Comparison of ENCODE assay signal across 18 cellular contexts in genomic region chr17:15744885-15745284, GRCh38. TPM values are rescaled to one million over a fixed set of nuclear protein-coding genes. Genes with fewer than 3 reads are reported as not detected.
DNase-seq lines count a peak whose midpoint lies in the region; ATAC-seq and TF ChIP-seq lines count a peak whose summit lies in the region.
"Had no signal": no experiment of that assay in that cellular context is flagged by ENCODE, and none has a peak within 500 bp of the region (broad histone marks: within the 10 kb centered on the region; RNA-seq: fewer than 3 reads in every experiment).

No MANE protein-coding gene starts in this region.

- no peaks in the 10 kb centered on the region for H3K36me3 Mint-ChIP-seq in chondrocyte (ENCODE audit: low read depth)
- H3K36me3 Mint-ChIP-seq in naive thymus-derived CD8-positive, alpha-beta T cell, result no peaks in the 10 kb centered on the region
- H3K36me3 Mint-ChIP-seq: CD8-positive, alpha-beta T cell; type B pancreatic cell had no signal

- H3K4me3 Mint-ChIP-seq in chondrocyte (ENCODE audit: unreplicated experiment), result no peak overlapping the region
- H3K4me3 Mint-ChIP-seq in naive thymus-derived CD8-positive, alpha-beta T cell, result no peak overlapping the region
- H3K4me3 Mint-ChIP-seq: CD8-positive, alpha-beta T cell; HFFc6; neural crest cell; type B pancreatic cell had no signal

- H3K27ac Mint-ChIP-seq in chondrocyte (ENCODE audit: unreplicated experiment), result peak overlapping the region; percentile 12
- H3K27ac Mint-ChIP-seq in naive thymus-derived CD8-positive, alpha-beta T cell, result no peak overlapping the region
- H3K27ac Mint-ChIP-seq: CD8-positive, alpha-beta T cell; HFFc6; type B pancreatic cell had no signal

- peaks cover 7% of the 10 kb centered on the region for H3K9me3 Mint-ChIP-seq in chondrocyte (ENCODE audit: low read depth)
- H3K9me3 Mint-ChIP-seq in naive thymus-derived CD8-positive, alpha-beta T cell, result no peaks in the 10 kb centered on the region
- H3K9me3 Mint-ChIP-seq: CD8-positive, alpha-beta T cell; HFFc6; type B pancreatic cell had no signal

- TF ChIP-seq CTCF in chondrocyte (IDR thresholded peaks at IDR 0.05), result no peak

- peaks cover 15% of the 10 kb centered on the region for H3K4me1 Mint-ChIP-seq in chondrocyte (ENCODE audit: low read depth)
- H3K4me1 Mint-ChIP-seq in naive thymus-derived CD8-positive, alpha-beta T cell, result peaks cover 0 to 2% (median 0%) of the 10 kb centered on the region in 4 donors
- H3K4me1 Mint-ChIP-seq: neural crest cell had no signal

- POLR2A ChIA-PET in naive thymus-derived CD8-positive, alpha-beta T cell (lab: Charles Lee), result no interaction called here

- ATAC-seq in naive thymus-derived CD8-positive, alpha-beta T cell, result no peak
- ATAC-seq: CD8-positive, alpha-beta T cell; PC-3; right lobe of liver had no signal

- no peaks in the 10 kb centered on the region for H3K27me3 Mint-ChIP-seq in chondrocyte (ENCODE audit: low read depth)
- H3K27me3 Mint-ChIP-seq in naive thymus-derived CD8-positive, alpha-beta T cell, result peaks cover 3 to 16% (median 4%) of the 10 kb centered on the region in 5 donors
- H3K27me3 Mint-ChIP-seq: type B pancreatic cell had no signal

- DNase-seq in DMS53 (lab: John Stamatoyannopoulos, UW) (peak; percentile 51), DMS53 treated with DMSO at 0.1 percent for 48 hours (lab: John Stamatoyannopoulos, UW; ENCODE audit: unreplicated experiment) (no peak), NCI-H1436 (lab: John Stamatoyannopoulos, UW) (peak; percentile 65), chondrocyte (ENCODE audit: low spot score) (no peak), renal cortical epithelial cell (ENCODE audit: low read depth) (peak; percentile 33), NCI-H82 treated with DMSO at 0.1 percent for 48 hours (lab: John Stamatoyannopoulos, UW; ENCODE audit: unreplicated experiment) (no peak), NCI-H510A (lab: John Stamatoyannopoulos, UW) (no peak)
- DNase-seq in naive thymus-derived CD8-positive, alpha-beta T cell, result no peak
- DNase-seq: CD8-positive, alpha-beta T cell; HFFc6; Kasumi-1; NCI-H2171; PC-3; stimulated activated CD4-positive, alpha-beta T cell treated with anti-CD3 and anti-CD28 coated beads, Interleukin-2, amount 100 ng/mL, for 48 hours had no signal

RNA-seq across cellular contexts. Expression of gene TBC1D26, which starts 12.8 kb away (rescaled TPM):
- 0.28 to 1.1 TPM in 2 of 3 replicates, not detected in the other for total RNA-seq in chondrocyte
- total RNA-seq in renal cortical epithelial cell, result not detected in 2 replicates
- 1 to 10 TPM in 1 of 2 experiments, not detected in 1; 1.0 TPM for total RNA-seq in naive thymus-derived CD8-positive, alpha-beta T cell
- polyA plus RNA-seq in naive thymus-derived CD8-positive, alpha-beta T cell, result not detected
- total RNA-seq: HFFc6, lung microvascular endothelial cell, PC-3, right lobe of liver had no signal

RNA-seq across cellular contexts. Expression of gene ZNF286A, which starts 45.3 kb away (rescaled TPM):
- total RNA-seq in chondrocyte, result 33.6 to 38.2 TPM (median 35.0 TPM) in 3 replicates
- total RNA-seq in renal cortical epithelial cell, result 50.3 and 67.9 TPM in 2 replicates
- 10 to 100 TPM; 27.5 to 32.3 TPM for total RNA-seq in naive thymus-derived CD8-positive, alpha-beta T cell
- 10 to 100 TPM; 13.8 to 22.0 (median 16.8) TPM for polyA plus RNA-seq in naive thymus-derived CD8-positive, alpha-beta T cell

Comparison
In these comparisons a context has a peak if more than half of its experiments do, and no peak if none do; other contexts are left out.
1. DNase-seq: peak in DMS53 (single experiment), NCI-H1436 (single experiment) and renal cortical epithelial cell (single experiment); none in DMS53 treated with DMSO at 0.1 percent for 48 hours (single experiment), chondrocyte (single experiment), NCI-H82 treated with DMSO at 0.1 percent for 48 hours (single experiment), naive thymus-derived CD8-positive, alpha-beta T cell (0 of 10) and NCI-H510A (single experiment).